Comparison of ENCODE assay signal across 18 cellular contexts in genomic region chr12:114710151-114710550, GRCh38.
DNase-seq lines count a peak whose midpoint lies in the region; ATAC-seq and TF ChIP-seq lines count a peak whose summit lies in the region.
"Had no signal": no experiment of that assay in that cellular context is flagged by ENCODE, and none has a peak within 500 bp of the region (broad histone marks: within the 10 kb centered on the region; RNA-seq: fewer than 3 reads in every experiment).

No MANE protein-coding gene starts in this region.

- peaks cover 8% of the 10 kb centered on the region for H3K9me3 Mint-ChIP-seq in nephron

- H3K27me3 Mint-ChIP-seq in nephron (ENCODE audit: low read depth): peaks cover 49% of the 10 kb centered on the region

- peak overlapping the region; percentile 54 for H3K4me2 ChIP-seq in BLaER1
- H3K4me2 ChIP-seq: SK-N-SH had no signal

- no peak overlapping the region for H3K27ac ChIP-seq in BLaER1

- no peak overlapping the region for H3K9ac ChIP-seq in BLaER1
- H3K9ac ChIP-seq: SK-N-SH had no signal

- H3K4me1 Mint-ChIP-seq in nephron: peaks cover 21% of the 10 kb centered on the region

- TF ChIP-seq CTCF in choroid plexus epithelial cell (conservative IDR thresholded peaks at IDR 0.05; ENCODE audit: low read depth, low read length): no peak
- no peak for TF ChIP-seq CTCF in nephron (IDR thresholded peaks at IDR 0.05; ENCODE audit: unreplicated experiment in 3 of 3)

- DNase-seq in choroid plexus epithelial cell (ENCODE audit: low read depth): no peak
- DNase-seq in AG08396 (ENCODE audit: low spot score): no peak
- no peak for DNase-seq in erythroblast (lab: John Stamatoyannopoulos, UW)
- DNase-seq: 8988T, C1 segment of cervical spinal cord, DND-41, GDM1, NCI-H1436, NCI-H2029 treated with DMSO at 0.1 percent for 48 hours, NCI-H510A, SK-N-SH had no signal

- H3K4me1 ChIP-seq in BLaER1: peaks cover 9% of the 10 kb centered on the region

- peaks cover 9% of the 10 kb centered on the region; the same call in 1 of the 2 replicates for H3K27me3 ChIP-seq in BLaER1

- peak overlapping the region in 2 of 3 experiments; percentile 37 to 54 for H3K4me3 Mint-ChIP-seq in nephron

- peak; percentile 46 for ATAC-seq in HG02610 (IDR thresholded peaks at IDR 0.05; ENCODE audit: unreplicated experiment)
- ATAC-seq in HG02840 (IDR thresholded peaks at IDR 0.05; ENCODE audit: low FRiP score, unreplicated experiment): no peak
- no peak for ATAC-seq in GM19467 (IDR thresholded peaks at IDR 0.05; ENCODE audit: unreplicated experiment)
- ATAC-seq: K562, Panc1 had no signal

- no peaks in the 10 kb centered on the region for H4K20me1 ChIP-seq in BLaER1

- no peaks in the 10 kb centered on the region for H3K36me3 ChIP-seq in BLaER1

- peaks cover 6% of the 10 kb centered on the region; the same call in 1 of the 2 replicates for H3K9me3 ChIP-seq in BLaER1
- H3K9me3 ChIP-seq: SK-N-SH had no signal

- peak overlapping the region; percentile 50 to 68 (median 57) for H3K27ac Mint-ChIP-seq in nephron

- TF ChIP-seq POLR2A in erythroblast (IDR thresholded peaks at IDR 0.05; ENCODE audit: low read length): no peak

- H3K4me3 ChIP-seq in BLaER1 (no peak overlapping the region), choroid plexus epithelial cell (ENCODE audit: low read depth, low read length) (peak overlapping the region; percentile 10)
- H3K4me3 ChIP-seq: K562 had no signal

- H3K36me3 Mint-ChIP-seq in nephron (ENCODE audit: low read depth): no peaks in the 10 kb centered on the region
